1 cellular context compared by ENCODE assay signal in genomic region chr10:42924484-42924883, GRCh38.
TF ChIP-seq lines count a peak whose summit lies in the region.

No MANE protein-coding gene starts in this region.

TF ChIP-seq in A549, 52 proteins besides CTCF, POLR2A, EP300 and RAD21 (continued from another document):
- no peak for TF ChIP-seq TFCP2L1 (CRISPR knock-in tag; IDR thresholded peaks at IDR 0.05)
- no peak for TF ChIP-seq GATA3 (IDR thresholded peaks at IDR 0.05; ENCODE audit: borderline replicate concordance)
- no peak for TF ChIP-seq CHD2 (IDR thresholded peaks at IDR 0.05; ENCODE audit: low read length, partially characterized antibody)
- TF ChIP-seq ESRRA (IDR thresholded peaks at IDR 0.05; ENCODE audit: borderline replicate concordance, low read length): no peak
- TF ChIP-seq NFE2L2 (conservative IDR thresholded peaks at IDR 0.05; ENCODE audit: low read length): no peak
- no peak for TF ChIP-seq FOXS1 (CRISPR knock-in tag; IDR thresholded peaks at IDR 0.05)
- TF ChIP-seq JUN (IDR thresholded peaks at IDR 0.05): no peak
- TF ChIP-seq ELK1 (IDR thresholded peaks at IDR 0.05; ENCODE audit: low read depth, low read length): no peak
- no peak for TF ChIP-seq SMC3 (IDR thresholded peaks at IDR 0.05)
- TF ChIP-seq MAFK (IDR thresholded peaks at IDR 0.05; ENCODE audit: partially characterized antibody): no peak
